ENCODE assay signal across 1 cellular context in the genomic region with DNA sequence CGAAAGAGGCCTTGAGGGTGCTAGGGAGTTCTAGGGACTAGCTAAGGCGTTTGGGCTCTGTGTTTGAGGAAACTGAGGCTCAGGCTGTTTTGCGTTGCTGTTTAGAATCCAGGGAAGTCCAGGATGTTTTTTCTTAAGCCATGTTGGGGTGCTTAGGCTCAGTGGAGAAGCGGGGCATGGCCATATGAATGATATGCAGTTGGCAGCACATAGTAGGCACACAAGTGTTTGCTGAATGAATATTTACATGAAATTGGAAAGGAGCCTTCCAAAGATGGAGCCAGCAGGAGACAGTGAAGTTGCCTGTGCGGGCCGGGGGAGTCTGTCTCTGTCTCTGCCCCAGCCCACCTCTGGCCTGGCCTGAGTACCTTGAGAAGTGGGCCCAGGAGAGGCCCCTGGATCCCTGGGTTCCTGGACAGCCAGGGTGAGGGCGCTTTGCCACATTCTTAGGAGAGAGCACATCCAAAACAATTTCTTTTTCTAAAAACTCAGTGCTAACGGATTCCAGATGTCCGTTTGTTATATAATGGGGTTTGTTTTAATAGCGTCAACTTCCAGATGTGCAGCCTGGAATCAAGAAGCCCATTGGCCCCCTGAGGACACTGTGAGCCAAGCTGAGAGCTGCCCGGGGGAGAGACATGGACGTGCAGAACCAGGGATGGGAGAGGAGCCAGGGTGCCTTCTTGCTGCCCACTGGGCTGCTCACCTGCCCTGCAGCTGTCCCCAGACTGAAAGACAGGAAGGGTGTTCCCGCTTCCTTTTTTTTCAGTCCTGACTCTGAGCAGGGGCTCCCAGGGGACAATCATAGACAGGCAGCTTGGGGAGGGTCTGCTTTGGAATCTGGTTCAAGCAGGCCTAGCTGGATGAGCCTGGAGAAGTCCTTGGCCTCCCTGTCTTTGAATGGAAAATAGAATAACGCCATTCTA.
TF ChIP-seq lines count a peak whose summit lies in the region.

No MANE protein-coding gene starts in this region.

TF ChIP-seq in H1, 55 proteins besides CTCF, POLR2A, EP300 and RAD21:
- no peak for TF ChIP-seq JUN (IDR thresholded peaks at IDR 0.05; ENCODE audit: low read depth, low read length)
- TF ChIP-seq SIRT6 (IDR thresholded peaks at IDR 0.05; ENCODE audit: low read length) = no peak
- TF ChIP-seq, protein P1, sequence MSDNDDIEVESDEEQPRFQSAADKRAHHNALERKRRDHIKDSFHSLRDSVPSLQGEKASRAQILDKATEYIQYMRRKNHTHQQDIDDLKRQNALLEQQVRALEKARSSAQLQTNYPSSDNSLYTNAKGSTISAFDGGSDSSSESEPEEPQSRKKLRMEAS (IDR thresholded peaks at IDR 0.05) = no peak
- TF ChIP-seq EZH2 (IDR thresholded peaks at IDR 0.05; ENCODE audit: low read depth, low read length, severe bottlenecking) = no peak
- TF ChIP-seq, protein P2, sequence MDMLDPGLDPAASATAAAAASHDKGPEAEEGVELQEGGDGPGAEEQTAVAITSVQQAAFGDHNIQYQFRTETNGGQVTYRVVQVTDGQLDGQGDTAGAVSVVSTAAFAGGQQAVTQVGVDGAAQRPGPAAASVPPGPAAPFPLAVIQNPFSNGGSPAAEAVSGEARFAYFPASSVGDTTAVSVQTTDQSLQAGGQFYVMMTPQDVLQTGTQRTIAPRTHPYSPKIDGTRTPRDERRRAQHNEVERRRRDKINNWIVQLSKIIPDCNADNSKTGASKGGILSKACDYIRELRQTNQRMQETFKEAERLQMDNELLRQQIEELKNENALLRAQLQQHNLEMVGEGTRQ (IDR thresholded peaks at IDR 0.05; ENCODE audit: low read length) = no peak
- TF ChIP-seq POU5F1 (IDR thresholded peaks at IDR 0.05; ENCODE audit: low read depth, low read length) = no peak
- no peak for TF ChIP-seq SIX5 (IDR thresholded peaks at IDR 0.05; ENCODE audit: low read depth, low read length)
- TF ChIP-seq, protein P3, sequence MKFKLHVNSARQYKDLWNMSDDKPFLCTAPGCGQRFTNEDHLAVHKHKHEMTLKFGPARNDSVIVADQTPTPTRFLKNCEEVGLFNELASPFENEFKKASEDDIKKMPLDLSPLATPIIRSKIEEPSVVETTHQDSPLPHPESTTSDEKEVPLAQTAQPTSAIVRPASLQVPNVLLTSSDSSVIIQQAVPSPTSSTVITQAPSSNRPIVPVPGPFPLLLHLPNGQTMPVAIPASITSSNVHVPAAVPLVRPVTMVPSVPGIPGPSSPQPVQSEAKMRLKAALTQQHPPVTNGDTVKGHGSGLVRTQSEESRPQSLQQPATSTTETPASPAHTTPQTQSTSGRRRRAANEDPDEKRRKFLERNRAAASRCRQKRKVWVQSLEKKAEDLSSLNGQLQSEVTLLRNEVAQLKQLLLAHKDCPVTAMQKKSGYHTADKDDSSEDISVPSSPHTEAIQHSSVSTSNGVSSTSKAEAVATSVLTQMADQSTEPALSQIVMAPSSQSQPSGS (IDR thresholded peaks at IDR 0.05; ENCODE audit: low read length) = no peak
- TF ChIP-seq, protein P4, sequence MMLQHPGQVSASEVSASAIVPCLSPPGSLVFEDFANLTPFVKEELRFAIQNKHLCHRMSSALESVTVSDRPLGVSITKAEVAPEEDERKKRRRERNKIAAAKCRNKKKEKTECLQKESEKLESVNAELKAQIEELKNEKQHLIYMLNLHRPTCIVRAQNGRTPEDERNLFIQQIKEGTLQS (IDR thresholded peaks at IDR 0.05; ENCODE audit: insufficient read depth, low read depth, low read length) = no peak
